In the genomic region with DNA sequence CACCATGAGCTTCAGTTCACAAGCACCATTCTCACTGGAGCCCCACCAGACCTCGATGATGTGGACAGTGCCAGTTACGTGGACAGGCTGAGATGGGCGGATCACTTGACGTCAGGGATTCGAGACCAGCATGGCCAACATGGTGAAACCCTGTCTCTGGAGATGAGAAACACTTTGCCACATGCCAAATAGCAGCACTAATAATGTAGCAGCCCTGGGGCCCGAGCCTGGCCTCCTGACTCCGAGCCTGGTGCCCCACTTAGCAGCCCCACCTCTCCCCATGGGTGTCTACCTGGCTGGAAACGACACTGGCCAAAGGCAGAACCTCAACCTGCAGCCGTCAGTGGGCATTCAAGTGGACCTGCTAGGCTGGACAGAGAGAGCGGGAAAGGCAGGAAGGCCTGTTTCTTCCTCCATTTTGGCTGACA, we compare ENCODE assay signal across 22 cellular contexts.
A peak's percentile ranks its signal among the peaks of the same experiment; 100 is the strongest.
DNase-seq lines count a peak whose midpoint lies in the region; ATAC-seq and TF ChIP-seq lines count a peak whose summit lies in the region.
"Had no signal": no experiment of that assay in that cellular context is flagged by ENCODE, and none has a peak within 500 bp of the region (broad histone marks: within the 10 kb centered on the region; RNA-seq: fewer than 3 reads in every experiment).

No MANE protein-coding gene starts in this region.

- H3K4me3 ChIP-seq in trophoblast cell (ENCODE audit: low read depth, low read length) = no peak overlapping the region
- H3K4me3 ChIP-seq in transverse colon = no peak overlapping the region
- no peak overlapping the region for H3K4me3 ChIP-seq in Caco-2 (ENCODE audit: low read depth, low read length)
- H3K4me3 ChIP-seq: neural progenitor cell, uterus had no signal

- H3K79me2 ChIP-seq in trophoblast cell (ENCODE audit: control insufficient read depth, insufficient read depth, low read length, poor library complexity) = peaks cover 6% of the 10 kb centered on the region

- H3K4me1 Mint-ChIP-seq in Caco-2 (ENCODE audit: low read depth, unreplicated experiment) = peaks cover 22% of the 10 kb centered on the region

- H3K9me3 Mint-ChIP-seq in Caco-2 (ENCODE audit: unreplicated experiment) = no peaks in the 10 kb centered on the region

- no peaks in the 10 kb centered on the region for H3K36me3 ChIP-seq in trophoblast cell (ENCODE audit: control insufficient read depth in 1 of 2, insufficient read depth in 2 of 2, low read length in 2 of 2)
- no peaks in the 10 kb centered on the region for H3K36me3 ChIP-seq in transverse colon
- H3K36me3 ChIP-seq in Caco-2 (ENCODE audit: control insufficient read depth, insufficient read depth, low read length) = no peaks in the 10 kb centered on the region
- H3K36me3 ChIP-seq: neural progenitor cell, uterus had no signal

- H3K36me3 Mint-ChIP-seq in Caco-2 (ENCODE audit: insufficient read depth, unreplicated experiment) = no peaks in the 10 kb centered on the region
- H3K36me3 Mint-ChIP-seq: activated naive CD8-positive, alpha-beta T cell; neural progenitor cell had no signal

- no peak for TF ChIP-seq EP300 in transverse colon (IDR thresholded peaks at IDR 0.05; ENCODE audit: low read depth)

- peak overlapping the region; percentile 65 for H3K14ac ChIP-seq in trophoblast cell (ENCODE audit: low read length)

- ATAC-seq in Right ventricle myocardium inferior = no peak
- no peak for ATAC-seq in HG03457 (IDR thresholded peaks at IDR 0.05; ENCODE audit: unreplicated experiment)
- ATAC-seq: HepG2 had no signal

- intact Hi-C loops in cardiac septum (cut with DNase I) = loop anchor here (5.0 kb wide), 1 partner anchor 387 kb away; a partner anchor contains a TSS
- intact Hi-C loops in Right ventricle myocardium inferior (cut with DNase I) = loop anchor here (5.0 kb wide), 4 partner anchors 48 to 387 kb away; a partner anchor contains a TSS
- intact Hi-C loops in transverse colon (cut with DNase I; ENCODE audit: low total_unique reads) = no loop called here
- intact Hi-C loops in Caco-2 (cut with micrococcal nuclease; ENCODE audit: unreplicated experiment) = no loop called here

- TF ChIP-seq CTCF in transverse colon (IDR thresholded peaks at IDR 0.05) = no peak
- TF ChIP-seq CTCF in Caco-2 (IDR thresholded peaks at IDR 0.05; ENCODE audit: insufficient read depth in 1 of 2, low read depth in 1 of 2, low read length in 1 of 2, severe bottlenecking in 1 of 2, unreplicated experiment in 1 of 2) = no peak

- H4K91ac ChIP-seq in trophoblast cell (ENCODE audit: low read depth, low read length) = peak overlapping the region; percentile 96

- H3K27me3 Mint-ChIP-seq in Caco-2 (ENCODE audit: insufficient read depth, unreplicated experiment) = no peaks in the 10 kb centered on the region
- H3K27me3 Mint-ChIP-seq: activated naive CD8-positive, alpha-beta T cell; B cell had no signal

- CTCF ChIA-PET in Caco-2 (lab: Charles Lee) = no interaction called here

- no TSS peak for BruUV-seq in Caco-2 (replicated peaks; lab: Mats Ljungman, UMichigan)

- H2BK12ac ChIP-seq in trophoblast cell (ENCODE audit: low read length) = peak overlapping the region; percentile 77

- H4K8ac ChIP-seq in trophoblast cell (ENCODE audit: low read depth, low read length) = peak overlapping the region; percentile 10

- H3K27me3 ChIP-seq in trophoblast cell (ENCODE audit: insufficient read depth, low read length) (no peaks in the 10 kb centered on the region), transverse colon (no peaks in the 10 kb centered on the region), Caco-2 (replicated peaks; ENCODE audit: control insufficient read depth, insufficient read depth, low read length) (no peaks in the 10 kb centered on the region)
- H3K27me3 ChIP-seq: neural progenitor cell, uterus had no signal

- H4K12ac ChIP-seq in trophoblast cell (ENCODE audit: low read depth, low read length) = no peak overlapping the region

- WGBS in trophoblast cell (ENCODE audit: extremely low coverage, insufficient coverage, insufficient read length) = no CpG with 5 or more reads among the region's 10 CpGs
- WGBS in transverse colon (ENCODE audit: low coverage in 1 of 2), 2 donors = 97% methylated on average over 10 of the region's 10 CpGs; no CpG with 5 or more reads in 1 of the 2 donors

- peak overlapping the region; percentile 62 for H2BK120ac ChIP-seq in trophoblast cell (ENCODE audit: insufficient read depth, low read length, poor library complexity)

- H3K79me1 ChIP-seq in trophoblast cell (ENCODE audit: low read length) = peaks cover 33% of the 10 kb centered on the region

- peak overlapping the region; percentile 53 for H3K4ac ChIP-seq in trophoblast cell (ENCODE audit: low read depth, low read length)

- peak overlapping the region; percentile 99 for H2AK5ac ChIP-seq in trophoblast cell (ENCODE audit: low read length)

- POLR2A ChIA-PET in Caco-2 (lab: Charles Lee) = no interaction called here

- peak overlapping the region; percentile 48 for H3K18ac ChIP-seq in trophoblast cell (ENCODE audit: low read length)

- no peak overlapping the region for H3K4me3 Mint-ChIP-seq in Caco-2 (ENCODE audit: unreplicated experiment)
- H3K4me3 Mint-ChIP-seq: activated naive CD8-positive, alpha-beta T cell; B cell; neural progenitor cell had no signal

- H2BK5ac ChIP-seq in trophoblast cell (ENCODE audit: low read depth, low read length, poor library complexity) = peak overlapping the region; percentile 23

- H3K4me1 ChIP-seq in trophoblast cell (ENCODE audit: control insufficient read depth in 1 of 2, insufficient read depth in 2 of 2, low read length in 2 of 2) (peaks cover 27 to 34% of the 10 kb centered on the region in 2 experiments), transverse colon (peaks cover 18 to 42% (median 31%) of the 10 kb centered on the region in 4 donors), Caco-2 (peaks cover 25% of the 10 kb centered on the region)
- H3K4me1 ChIP-seq: neural progenitor cell had no signal

- peak; percentile 63 for DNase-seq in cardiac septum (ENCODE audit: low spot score)
- no peak for DNase-seq in Right ventricle myocardium inferior (ENCODE audit: missing footprints)
- peak; percentile 24 for DNase-seq in ecto neural progenitor cell (ENCODE audit: low spot score)
- no peak for DNase-seq in trophoblast cell
- DNase-seq in transverse colon = no peak
- DNase-seq in Caco-2 = no peak
- no peak for DNase-seq in GF-D8 (lab: John Stamatoyannopoulos, UW)
- DNase-seq: DND-41; effector CD8-positive, alpha-beta T cell; H7; NCI-H1048; NCI-H187 treated with DMSO at 0.1 percent for 48 hours; NCI-H69; SHP77; stimulated activated CD4-positive, alpha-beta T cell treated with anti-CD3 and anti-CD28 coated beads, Interleukin-1b, Interleukin-23, amount 100 ng/mL, for 48 hours; T-helper 9 cell; uterus had no signal

- no peak overlapping the region for H3K9ac ChIP-seq in trophoblast cell (ENCODE audit: low read length)
- H3K9ac ChIP-seq: neural progenitor cell had no signal

- TF ChIP-seq POLR2A in transverse colon (IDR thresholded peaks at IDR 0.05) = no peak

- H3K4me2 ChIP-seq in trophoblast cell (ENCODE audit: low read length) = no peak overlapping the region
- H3K4me2 ChIP-seq: neural progenitor cell had no signal

- H3K23ac ChIP-seq in trophoblast cell (ENCODE audit: low read length) = no peak overlapping the region

- H3K9me3 ChIP-seq in trophoblast cell (ENCODE audit: insufficient read depth, low read depth, low read length) (no peaks in the 10 kb centered on the region), transverse colon (no peaks in the 10 kb centered on the region), Caco-2 (no peaks in the 10 kb centered on the region)
- H3K9me3 ChIP-seq: uterus had no signal

- in situ Hi-C loops in transverse colon (cut with MboI; ENCODE audit: low pct_ligation_motif_present in 1 of 4, low pct_unique_long_range_greater_than_20kb in 1 of 4, low sequenced_read_pairs in 3 of 4) = no loop called here

- no peak overlapping the region for H3K27ac Mint-ChIP-seq in Caco-2 (ENCODE audit: unreplicated experiment)
- H3K27ac Mint-ChIP-seq: activated naive CD8-positive, alpha-beta T cell; B cell; neural progenitor cell had no signal

- peak overlapping the region; percentile 45 for H2AFZ ChIP-seq in trophoblast cell (ENCODE audit: insufficient read depth, low read length, poor library complexity)
- H2AFZ ChIP-seq: neural progenitor cell had no signal

- H3K27ac ChIP-seq in trophoblast cell (ENCODE audit: low read depth, low read length) (no peak overlapping the region), transverse colon (peak overlapping the region; percentile 87 to 94 (median 92))
- H3K27ac ChIP-seq: neural progenitor cell had no signal

Comparison
In these comparisons a context has a peak if more than half of its experiments do, and no peak if none do; other contexts are left out.
1. DNase-seq: peak in cardiac septum (single experiment) and ecto neural progenitor cell (single experiment); none in Right ventricle myocardium inferior (single experiment), trophoblast cell (0 of 2), transverse colon (single experiment), Caco-2 (0 of 2) and GF-D8 (single experiment).
2. intact Hi-C loops: an anchor here in cardiac septum (5.0 kb wide) and Right ventricle myocardium inferior (5.0 kb wide); none called in transverse colon and Caco-2.